Comparison of ENCODE assay signal across 8 cellular contexts in genomic region chr21:37257526-37257966, GRCh38. TPM values are rescaled to one million over a fixed set of nuclear protein-coding genes. Genes with fewer than 3 reads are reported as not detected.
DNase-seq lines count a peak whose midpoint lies in the region; ATAC-seq and TF ChIP-seq lines count a peak whose summit lies in the region.

No MANE protein-coding gene starts in this region.

- H3K4me3 ChIP-seq in SJSA1, result peak overlapping the region; percentile 43
- H3K4me3 ChIP-seq in mononuclear cell (ENCODE audit: low read length), result peak overlapping the region; percentile 45
- peak overlapping the region; percentile 33 to 38 for H3K4me3 ChIP-seq in uterus

- H3K27ac ChIP-seq in SJSA1, result 0 out of 2 replicates have a peak overlapping the region, but pooled peaks have one; percentile 6
- H3K27ac ChIP-seq in uterus, result peak overlapping the region; percentile 47 to 74

- no peak for TF ChIP-seq POLR2A in uterus (IDR thresholded peaks at IDR 0.05)

- intact Hi-C loops in Calu3 (cut with micrococcal nuclease; ENCODE audit: unreplicated experiment) (no loop called here), uterus (cut with DNase I; ENCODE audit: low total_unique reads) (no loop called here)

- peak overlapping the region; percentile 91 for H3K27ac Mint-ChIP-seq in Calu3 (ENCODE audit: unreplicated experiment)
- H3K27ac Mint-ChIP-seq in effector memory CD8-positive, alpha-beta T cell, result peak overlapping the region; percentile 92 to 96

- CTCF ChIA-PET in Calu3 (lab: Charles Lee), result interaction anchor here (1.0 kb wide), 1 partner anchor 10 kb away, joined by 4 read pairs; the partner anchor contains the start of gene VPS26C

- no peaks in the 10 kb centered on the region for H3K9me3 ChIP-seq in SJSA1 (replicated peaks)
- H3K9me3 ChIP-seq in mononuclear cell (ENCODE audit: low read depth, low read length), result no peaks in the 10 kb centered on the region
- H3K9me3 ChIP-seq in uterus, result no peaks in the 10 kb centered on the region

- ATAC-seq in GM19372 (IDR thresholded peaks at IDR 0.05; ENCODE audit: low read depth, unreplicated experiment) (peak; percentile 39), HG03457 (IDR thresholded peaks at IDR 0.05; ENCODE audit: unreplicated experiment) (peak; percentile 27)
- ATAC-seq in effector memory CD8-positive, alpha-beta T cell (replicated peaks), result peak; percentile 73

- BruUV-seq in Calu3 (replicated peaks; lab: Mats Ljungman, UMichigan), result no TSS peak

- H3K4me1 Mint-ChIP-seq in Calu3 (ENCODE audit: low read depth, unreplicated experiment), result peaks cover 16% of the 10 kb centered on the region
- H3K4me1 Mint-ChIP-seq in effector memory CD8-positive, alpha-beta T cell (ENCODE audit: low read depth in 2 of 2), result peaks cover 23 to 29% of the 10 kb centered on the region in 2 donors

- H3K27me3 Mint-ChIP-seq in Calu3 (ENCODE audit: unreplicated experiment), result no peaks in the 10 kb centered on the region
- H3K27me3 Mint-ChIP-seq in effector memory CD8-positive, alpha-beta T cell, result no peaks in the 10 kb centered on the region

- H3K9me3 Mint-ChIP-seq in Calu3 (ENCODE audit: low read depth, unreplicated experiment), result no peaks in the 10 kb centered on the region
- no peaks in the 10 kb centered on the region for H3K9me3 Mint-ChIP-seq in effector memory CD8-positive, alpha-beta T cell

- DNase-seq in Calu3, result peak; percentile 21
- no peak for DNase-seq in SJSA1 (ENCODE audit: low read depth in 1 of 2, low spot score in 2 of 2)
- DNase-seq in effector memory CD8-positive, alpha-beta T cell, result peak; percentile 33 to 47 (median 36)
- DNase-seq in uterus, result peak in 1 of 2 donors; percentile 22
- no peak for DNase-seq in NCI-H510A (lab: John Stamatoyannopoulos, UW)

- H3K36me3 ChIP-seq in SJSA1 (no peaks in the 10 kb centered on the region), uterus (no peaks in the 10 kb centered on the region)

- H3K4me3 Mint-ChIP-seq in Calu3 (ENCODE audit: low read depth, unreplicated experiment), result peak overlapping the region; percentile 89
- H3K4me3 Mint-ChIP-seq in effector memory CD8-positive, alpha-beta T cell, result peak overlapping the region; percentile 81 to 92

- peaks cover 16% of the 10 kb centered on the region for H3K4me1 ChIP-seq in SJSA1 (replicated peaks)
- H3K4me1 ChIP-seq in mononuclear cell (ENCODE audit: insufficient read depth, low read length), result peaks cover 32% of the 10 kb centered on the region
- H3K4me1 ChIP-seq in uterus, result no peaks in the 10 kb centered on the region

- TF ChIP-seq CTCF in Calu3 (IDR thresholded peaks at IDR 0.05; ENCODE audit: unreplicated experiment), result no peak
- TF ChIP-seq CTCF in uterus (IDR thresholded peaks at IDR 0.05), result no peak

- peaks cover 26% of the 10 kb centered on the region for H3K36me3 Mint-ChIP-seq in Calu3 (ENCODE audit: insufficient read depth, unreplicated experiment)
- H3K36me3 Mint-ChIP-seq in effector memory CD8-positive, alpha-beta T cell (ENCODE audit: insufficient read depth), result peaks cover 19% of the 10 kb centered on the region

- H3K27me3 ChIP-seq in SJSA1 (replicated peaks), result no peaks in the 10 kb centered on the region
- no peaks in the 10 kb centered on the region for H3K27me3 ChIP-seq in mononuclear cell (ENCODE audit: insufficient read depth, low read length)
- H3K27me3 ChIP-seq in uterus, result no peaks in the 10 kb centered on the region

RNA-seq across cellular contexts. Expression of gene VPS26C, which starts 9.6 kb away (rescaled TPM):
- total RNA-seq in Calu3 (2022), result 30.6 and 32.3 TPM in 2 replicates
- 31.4 and 39.9 TPM in 2 replicates for total RNA-seq in SJSA1 (2014; rRNA removed; shearing (Covaris generic))
- total RNA-seq in mononuclear cell, result 57.3 TPM
- 100 to 1,000 TPM in 1 of 4 donors, 10 to 100 TPM in 3; 44.8 to 179 (median 56.0) TPM for total RNA-seq in uterus

Comparison
In these comparisons a context has a peak if more than half of its experiments do, and no peak if none do; other contexts are left out.
1. DNase-seq: peak in Calu3 (single experiment) and effector memory CD8-positive, alpha-beta T cell (3 of 3); none in SJSA1 (0 of 2) and NCI-H510A (single experiment).
2. Peak in every context shown above with its lines, with median percentiles within 50 percentile points of each other: ATAC-seq and H3K4me3 ChIP-seq.